Comparison of ENCODE assay signal across 22 cellular contexts in the genomic region with DNA sequence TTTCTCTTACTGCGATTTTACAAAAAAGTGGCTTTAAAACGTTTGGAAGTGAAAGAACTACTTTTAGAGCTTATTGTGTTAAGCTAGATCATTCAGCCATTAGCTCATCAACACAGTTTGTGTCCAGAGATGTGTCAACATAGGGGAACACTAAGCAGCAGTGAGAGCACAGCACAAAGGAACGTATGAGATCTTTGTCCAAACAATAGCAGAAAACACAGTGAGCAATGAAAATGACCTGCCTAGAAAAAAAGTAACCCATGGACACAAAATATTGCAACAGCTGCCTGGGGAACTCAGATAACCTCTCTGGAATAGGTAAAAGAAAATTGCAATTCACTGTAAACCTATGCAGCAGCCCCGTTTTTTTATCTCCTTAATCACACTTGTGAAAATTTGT.
A peak's percentile ranks its signal among the peaks of the same experiment; 100 is the strongest.
DNase-seq lines count a peak whose midpoint lies in the region; FAIRE-seq and TF ChIP-seq lines count a peak whose summit lies in the region.
"Had no signal": no experiment of that assay in that cellular context is flagged by ENCODE, and none has a peak within 500 bp of the region (broad histone marks: within the 10 kb centered on the region; RNA-seq: fewer than 3 reads in every experiment).

No MANE protein-coding gene starts in this region.

- H2AFZ ChIP-seq in astrocyte (ENCODE audit: low read depth, low read length) = no peak overlapping the region

- no peaks in the 10 kb centered on the region for H3K36me3 Mint-ChIP-seq in astrocyte (ENCODE audit: low read depth, unreplicated experiment)
- H3K36me3 Mint-ChIP-seq: immature natural killer cell, memory B cell had no signal

- no peak overlapping the region for H3K4me3 Mint-ChIP-seq in astrocyte (ENCODE audit: unreplicated experiment)
- H3K4me3 Mint-ChIP-seq: immature natural killer cell, memory B cell had no signal

- peak; percentile 16 for FAIRE-seq in HTR-8/SVneo (lab: Jason Lieb, UNC)
- peak; percentile 13 for FAIRE-seq in astrocyte (lab: Jason Lieb, UNC)
- FAIRE-seq in small intestine (lab: Jason Lieb, UNC) = no peak
- FAIRE-seq: H54 had no signal

- no peak overlapping the region for H3K9ac ChIP-seq in astrocyte (ENCODE audit: low read length)

- H3K27ac ChIP-seq in astrocyte (ENCODE audit: low read depth, low read length) (peak overlapping the region; percentile 9), small intestine (ENCODE audit: low read depth in 1 of 2, low read length in 1 of 2) (no peak overlapping the region)
- H3K27ac ChIP-seq: HL-60, stomach, upper lobe of left lung had no signal

- peaks cover 3% of the 10 kb centered on the region for H3K9me3 Mint-ChIP-seq in astrocyte (ENCODE audit: unreplicated experiment)
- H3K9me3 Mint-ChIP-seq: immature natural killer cell had no signal

- no peak overlapping the region for H3K27ac Mint-ChIP-seq in astrocyte (ENCODE audit: unreplicated experiment)
- H3K27ac Mint-ChIP-seq: immature natural killer cell, memory B cell had no signal

- no peaks in the 10 kb centered on the region for H4K20me1 ChIP-seq in astrocyte (ENCODE audit: insufficient read depth, low read length)

- H3K4me2 ChIP-seq in astrocyte (ENCODE audit: low read length) = no peak overlapping the region

- H3K27me3 ChIP-seq in astrocyte (ENCODE audit: insufficient read depth, low read length) (no peaks in the 10 kb centered on the region), kidney epithelial cell (ENCODE audit: control insufficient read depth, insufficient read depth, low read length) (no peaks in the 10 kb centered on the region), small intestine (ENCODE audit: control insufficient read depth in 2 of 2, insufficient read depth in 2 of 2, low read length in 2 of 2) (peaks cover 0 to 7% of the 10 kb centered on the region in 2 donors)
- H3K27me3 ChIP-seq: stomach, upper lobe of left lung had no signal

- H3K9me3 ChIP-seq in astrocyte (ENCODE audit: insufficient read depth, low read depth, low read length) (no peaks in the 10 kb centered on the region), small intestine (ENCODE audit: control insufficient read depth, low read depth) (no peaks in the 10 kb centered on the region)
- H3K9me3 ChIP-seq: stomach, upper lobe of left lung had no signal

- H3K36me3 ChIP-seq in astrocyte (ENCODE audit: insufficient read depth, low read length) (no peaks in the 10 kb centered on the region), kidney epithelial cell (ENCODE audit: control insufficient read depth, insufficient read depth, low read length) (no peaks in the 10 kb centered on the region), small intestine (ENCODE audit: control insufficient read depth in 2 of 2, insufficient read depth in 2 of 2, low read length in 2 of 2) (no peaks in the 10 kb centered on the region)
- H3K36me3 ChIP-seq: stomach, upper lobe of left lung had no signal

- WGBS in small intestine, 3 donors = 50 to 55% (median 51%) methylated on average over 4 of the region's 4 CpGs

- no peaks in the 10 kb centered on the region for H3K79me2 ChIP-seq in astrocyte (ENCODE audit: insufficient read depth, low read length)

- no peaks in the 10 kb centered on the region for H3K27me3 Mint-ChIP-seq in astrocyte (ENCODE audit: low read depth, unreplicated experiment)
- H3K27me3 Mint-ChIP-seq: memory B cell had no signal

- peak; percentile 44 for DNase-seq in COR-L47 (lab: John Stamatoyannopoulos, UW)
- no peak for DNase-seq in HTR-8/SVneo (ENCODE audit: insufficient read length, low spot score)
- peak; percentile 27 for DNase-seq in astrocyte (ENCODE audit: low read depth)
- peak; percentile 4 for DNase-seq in kidney epithelial cell (ENCODE audit: low read depth)
- no peak for DNase-seq in NCI-H1105 (lab: John Stamatoyannopoulos, UW)
- DNase-seq in small intestine = no peak
- DNase-seq in GM13977 (ENCODE audit: low spot score) = no peak
- DNase-seq in T-helper 2 cell = no peak
- DNase-seq: activated CD4-positive, alpha-beta T cell treated with anti-CD3 and anti-CD28 coated beads for 4 hours; activated CD8-positive, alpha-beta memory T cell treated with anti-CD3 and anti-CD28 coated beads, Interleukin-2, amount 50 U/mL, for 4 hours; aorta; cortex of kidney; head of caudate nucleus; immature natural killer cell; KBM-7; NCI-H510A; stimulated activated CD4-positive, alpha-beta T cell treated with anti-CD3 and anti-CD28 coated beads, Interleukin-2, amount 100 ng/mL, for 24 hours; stomach; upper lobe of left lung had no signal

- TF ChIP-seq CTCF in astrocyte (IDR thresholded peaks at IDR 0.05; ENCODE audit: insufficient read depth, low read depth, low read length) = no peak
- no peak for TF ChIP-seq CTCF in kidney epithelial cell (IDR thresholded peaks at IDR 0.05; ENCODE audit: insufficient read depth, low read length, poor library complexity, severe bottlenecking)
- no peak for TF ChIP-seq CTCF in GM13977 (IDR thresholded peaks at IDR 0.05; ENCODE audit: extremely low read depth, insufficient read depth, missing control alignments)

- H3K4me1 Mint-ChIP-seq in astrocyte (ENCODE audit: low read depth, unreplicated experiment) = peaks cover 4% of the 10 kb centered on the region
- H3K4me1 Mint-ChIP-seq: immature natural killer cell, memory B cell had no signal

- in situ Hi-C loops in GM13977 (cut with MboI; ENCODE audit: low pct_unique_long_range_greater_than_20kb, low sequenced_read_pairs, unreplicated experiment) = no loop called here

- H3K4me3 ChIP-seq in astrocyte (ENCODE audit: insufficient read depth, low read depth, low read length) (no peak overlapping the region), kidney epithelial cell (ENCODE audit: low read depth, low read length) (no peak overlapping the region), small intestine (ENCODE audit: low read depth in 1 of 2, low read length in 2 of 2) (no peak overlapping the region)
- H3K4me3 ChIP-seq: stomach, upper lobe of left lung had no signal

- H3K4me1 ChIP-seq in astrocyte (ENCODE audit: insufficient read depth, low read length) (no peaks in the 10 kb centered on the region), small intestine (ENCODE audit: control insufficient read depth in 2 of 2, insufficient read depth in 1 of 2, low read depth in 1 of 2, low read length in 1 of 2) (no peaks in the 10 kb centered on the region)
- H3K4me1 ChIP-seq: stomach, upper lobe of left lung had no signal

Comparison
In these comparisons a context has a peak if more than half of its experiments do, and no peak if none do; other contexts are left out.
1. DNase-seq: peak in COR-L47 (single experiment), astrocyte (single experiment) and kidney epithelial cell (single experiment); none in HTR-8/SVneo (single experiment), NCI-H1105 (single experiment), small intestine (single experiment), GM13977 (single experiment) and T-helper 2 cell (0 of 5).